Comparison of ENCODE assay signal across 16 cellular contexts in the genomic region with DNA sequence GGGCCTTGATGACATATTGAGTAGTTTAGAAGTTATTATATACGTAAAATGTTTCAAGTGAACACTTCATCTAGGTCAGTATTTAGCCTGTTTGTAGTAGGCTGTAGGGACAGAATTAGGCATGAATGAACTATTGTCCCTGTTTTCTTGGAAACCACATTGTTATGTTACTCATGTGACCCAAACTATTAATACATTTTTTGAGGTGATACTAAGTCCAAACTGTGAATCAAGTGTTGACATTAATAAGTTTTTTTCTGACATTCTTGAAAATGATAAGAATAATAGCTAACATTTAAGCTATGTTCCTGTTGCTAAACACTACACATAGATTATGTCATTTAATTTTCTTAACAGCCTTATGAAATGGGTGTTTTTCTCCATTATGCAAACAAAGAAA.
"Had no signal": no experiment of that assay in that cellular context is flagged by ENCODE, and none has a peak within 500 bp of the region (broad histone marks: within the 10 kb centered on the region; RNA-seq: fewer than 3 reads in every experiment).

No MANE protein-coding gene starts in this region.

- H3K9ac ChIP-seq: KMS-11 had no signal

- DNase-seq: Kasumi-1, MM.1S, NCI-H1092 treated with DMSO at 0.1 percent for 48 hours, NCI-H1436, NCI-H187, NCI-H2029, NCI-H2171 treated with DMSO at 0.1 percent for 48 hours, NCI-H524, NCI-H69, NCI-H774, Right ventricle myocardium superior, RPMI8226, SW 1271 had no signal

- H3K4me3 ChIP-seq: K562 had no signal

- H3K4me2 ChIP-seq: KMS-11 had no signal

- ATAC-seq: K562 had no signal

- H3K27ac ChIP-seq: HL-60, KMS-11 had no signal
